Comparison of ENCODE assay signal across 7 cellular contexts in the genomic region with DNA sequence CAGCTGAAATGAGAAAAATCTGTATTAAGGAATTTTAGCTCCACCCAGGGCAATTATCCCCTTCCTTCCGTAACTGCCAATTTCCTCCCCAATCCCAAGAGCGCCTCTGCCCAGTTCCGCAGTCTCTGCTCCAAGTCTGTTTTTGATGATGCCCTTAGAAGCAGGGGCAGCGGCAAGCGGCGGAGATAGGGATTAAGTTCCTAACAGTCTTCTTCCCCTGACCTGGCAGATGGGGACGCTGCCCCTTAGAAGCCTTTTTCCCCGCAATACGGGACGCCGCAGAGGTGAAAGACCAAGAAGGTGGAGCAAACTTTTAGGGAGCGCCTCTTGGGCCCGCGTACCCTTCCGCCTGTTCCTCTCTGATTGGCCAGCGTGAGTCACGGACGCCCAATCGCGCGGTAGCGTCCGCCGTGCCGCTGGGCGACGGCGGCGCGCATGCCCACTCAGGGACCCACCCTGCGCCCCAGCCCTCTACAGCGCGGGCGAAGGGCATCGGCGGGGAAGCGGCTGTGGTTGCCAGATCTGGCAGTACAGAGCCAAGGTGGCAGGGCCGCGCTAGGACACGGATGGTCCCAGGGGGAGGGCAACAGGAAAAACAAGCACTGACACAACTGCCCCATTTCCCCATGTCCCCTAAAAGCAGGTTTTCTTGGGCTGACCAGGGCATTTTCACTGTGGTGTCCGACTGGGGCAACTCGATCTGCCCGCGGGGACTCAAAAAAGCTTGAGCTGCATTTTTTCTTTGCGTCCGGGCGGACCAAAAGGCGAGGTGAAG. TPM values are rescaled to one million over a fixed set of nuclear protein-coding genes. Genes with fewer than 3 reads are reported as not detected.
DNase-seq lines count a peak whose midpoint lies in the region; ATAC-seq, FAIRE-seq and TF ChIP-seq lines count a peak whose summit lies in the region.

No MANE protein-coding gene starts in this region.

- TF ChIP-seq CTCF in astrocyte of the cerebellum (IDR thresholded peaks at IDR 0.05; ENCODE audit: low read depth, low read length, missing control alignments) = no peak
- no peak for TF ChIP-seq CTCF in hepatocyte (IDR thresholded peaks at IDR 0.05; ENCODE audit: poor library complexity)

- peak; percentile 100 for FAIRE-seq in GM18507 (lab: Jason Lieb, UNC)

- H3K4me3 ChIP-seq in astrocyte of the cerebellum (ENCODE audit: low read depth, low read length) (peak overlapping the region; percentile 67), hepatocyte (peak overlapping the region; percentile 47)

- ATAC-seq in HG02973 (IDR thresholded peaks at IDR 0.05; ENCODE audit: unreplicated experiment) = peak; percentile 57

- H2AFZ ChIP-seq in hepatocyte = peak overlapping the region; percentile 65

- peaks cover 17% of the 10 kb centered on the region for H3K4me1 ChIP-seq in hepatocyte (ENCODE audit: insufficient read depth)

- H3K4me2 ChIP-seq in hepatocyte = peak overlapping the region; percentile 87

- 2% methylated on average over 48 of the region's 48 CpGs for WGBS in hepatocyte (ENCODE audit: low lambda C conversion rate, missing lambda C conversion rate)

- H4K20me1 ChIP-seq in hepatocyte (ENCODE audit: insufficient read depth, poor library complexity, severe bottlenecking) = no peaks in the 10 kb centered on the region

- H3K79me2 ChIP-seq in hepatocyte = peaks cover 31% of the 10 kb centered on the region

- no peaks in the 10 kb centered on the region for H3K27me3 ChIP-seq in hepatocyte

- no peaks in the 10 kb centered on the region for H3K9me2 ChIP-seq in hepatocyte (replicated peaks; ENCODE audit: insufficient read depth)

- no peaks in the 10 kb centered on the region for H3K36me3 ChIP-seq in hepatocyte (replicated peaks; ENCODE audit: insufficient read depth, low read depth)

- H3K9me3 ChIP-seq in hepatocyte (ENCODE audit: low read depth) = no peaks in the 10 kb centered on the region

- in situ Hi-C loops in astrocyte of the cerebellum (cut with HindIII; ENCODE audit: low sequenced_read_pairs) = no loop called here

- peak; percentile 87 for DNase-seq in GM18507 (ENCODE audit: extremely low spot score, insufficient read length, low read depth)
- DNase-seq in NCI-H1930 (lab: John Stamatoyannopoulos, UW) = peak; percentile 83 to 95
- DNase-seq in T-helper 22 cell (ENCODE audit: low read depth) = peak; percentile 77
- DNase-seq in astrocyte of the cerebellum (ENCODE audit: low read depth) = peak; percentile 70
- peak; percentile 94 for DNase-seq in hepatocyte (ENCODE audit: low spot score)
- peak; percentile 83 for DNase-seq in renal cortical epithelial cell (ENCODE audit: low read depth)

- peak overlapping the region; percentile 95 for H3K27ac ChIP-seq in hepatocyte

RNA-seq across cellular contexts. Expression of gene TDRD3, which starts 0.8 kb away (rescaled TPM):
- total RNA-seq in hepatocyte = 15.3 and 16.8 TPM in 2 replicates
- polyA plus RNA-seq in hepatocyte = 5.3 and 6.5 TPM in 2 replicates
- 17.7 and 21.0 TPM in 2 replicates for total RNA-seq in renal cortical epithelial cell

Comparison
In these comparisons a context has a peak if more than half of its experiments do, and no peak if none do; other contexts are left out.
1. Peak in every context shown above with its lines: DNase-seq, ATAC-seq, H3K4me3 ChIP-seq and H3K27ac ChIP-seq.